Comparison of ENCODE assay signal across 1 cellular context in the genomic region with DNA sequence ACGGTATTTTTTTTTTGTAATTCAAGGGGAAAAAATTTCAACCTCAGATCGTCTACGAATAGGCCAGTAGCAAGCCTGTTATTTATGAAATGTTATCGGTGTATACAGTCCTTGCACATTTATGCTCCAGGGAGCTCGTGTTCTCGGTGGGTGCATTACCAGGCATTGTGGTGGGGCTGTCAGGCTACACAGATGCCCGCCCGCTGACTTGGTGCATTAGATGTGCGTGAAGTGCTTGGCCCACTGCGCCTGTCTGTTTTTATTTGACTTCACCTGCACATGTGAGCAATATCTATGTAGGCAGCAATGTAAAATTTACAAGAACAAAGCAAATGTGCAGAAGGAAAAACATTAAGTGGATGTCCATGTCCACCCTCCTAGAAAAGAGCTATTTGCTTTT.
TF ChIP-seq lines count a peak whose summit lies in the region.

No MANE protein-coding gene starts in this region.

TF ChIP-seq in liver, 16 proteins besides CTCF, POLR2A, EP300 and RAD21 (continued from another document):
- TF ChIP-seq, protein P1, sequence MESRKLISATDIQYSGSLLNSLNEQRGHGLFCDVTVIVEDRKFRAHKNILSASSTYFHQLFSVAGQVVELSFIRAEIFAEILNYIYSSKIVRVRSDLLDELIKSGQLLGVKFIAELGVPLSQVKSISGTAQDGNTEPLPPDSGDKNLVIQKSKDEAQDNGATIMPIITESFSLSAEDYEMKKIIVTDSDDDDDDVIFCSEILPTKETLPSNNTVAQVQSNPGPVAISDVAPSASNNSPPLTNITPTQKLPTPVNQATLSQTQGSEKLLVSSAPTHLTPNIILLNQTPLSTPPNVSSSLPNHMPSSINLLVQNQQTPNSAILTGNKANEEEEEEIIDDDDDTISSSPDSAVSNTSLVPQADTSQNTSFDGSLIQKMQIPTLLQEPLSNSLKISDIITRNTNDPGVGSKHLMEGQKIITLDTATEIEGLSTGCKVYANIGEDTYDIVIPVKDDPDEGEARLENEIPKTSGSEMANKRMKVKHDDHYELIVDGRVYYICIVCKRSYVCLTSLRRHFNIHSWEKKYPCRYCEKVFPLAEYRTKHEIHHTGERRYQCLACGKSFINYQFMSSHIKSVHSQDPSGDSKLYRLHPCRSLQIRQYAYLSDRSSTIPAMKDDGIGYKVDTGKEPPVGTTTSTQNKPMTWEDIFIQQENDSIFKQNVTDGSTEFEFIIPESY (IDR thresholded peaks at IDR 0.05), result no peak
- TF ChIP-seq TAF1 (conservative IDR thresholded peaks at IDR 0.05), result no peak
- no peak for TF ChIP-seq YY1 (IDR thresholded peaks at IDR 0.05)
- no peak for TF ChIP-seq HNF4G (IDR thresholded peaks at IDR 0.05)
- no peak for TF ChIP-seq HNF4A (conservative IDR thresholded peaks at IDR 0.05)
- no peak for TF ChIP-seq JUND (IDR thresholded peaks at IDR 0.05)
TF ChIP-seq in liver: peak in this region for 0.
